In genomic region chr10:83871486-83872081, GRCh38 we compare ENCODE assay signal across 8 cellular contexts.
DNase-seq lines count a peak whose midpoint lies in the region; ATAC-seq, FAIRE-seq and TF ChIP-seq lines count a peak whose summit lies in the region.

No MANE protein-coding gene starts in this region.

- 11 to 56% methylated on average over 3 to 14 of the region's 14 CpGs for WGBS in transverse colon (ENCODE audit: low coverage in 1 of 2), 2 donors

- no peak overlapping the region for H3K4me3 ChIP-seq in PC-3 (ENCODE audit: low read length)
- no peak overlapping the region for H3K4me3 ChIP-seq in fibroblast of villous mesenchyme (ENCODE audit: low read depth, low read length)
- no peak overlapping the region for H3K4me3 ChIP-seq in transverse colon

- no peak overlapping the region for H3K4me2 ChIP-seq in PC-3 (ENCODE audit: low read length)

- H3K27ac ChIP-seq in PC-3 (ENCODE audit: low read length) (no peak overlapping the region), transverse colon (no peak overlapping the region)

- no peak overlapping the region for H3K9ac ChIP-seq in PC-3 (ENCODE audit: low read length)

- in situ Hi-C loops in transverse colon (cut with MboI; ENCODE audit: low pct_ligation_motif_present in 1 of 4, low pct_unique_long_range_greater_than_20kb in 1 of 4, low sequenced_read_pairs in 3 of 4): loop anchor here in 1 of 4 donors (25.0 kb wide), 1 partner anchor 1059 kb away; no protein-coding TSS in a partner anchor

- no peaks in the 10 kb centered on the region for H3K9me3 ChIP-seq in PC-3 (ENCODE audit: low read length)
- no peaks in the 10 kb centered on the region for H3K9me3 ChIP-seq in transverse colon

- H3F3A ChIP-seq in PC-3 (ENCODE audit: low read length, unreplicated experiment): no peaks in the 10 kb centered on the region

- DNase-seq in EH (ENCODE audit: low read depth) (peak; percentile 65), HTR-8/SVneo (ENCODE audit: insufficient read length, low spot score) (peak; percentile 54), PC-3 (peak; percentile 69), activated T-helper 1 cell treated with Interleukin-2 at 50 U/mL for 16 hours (ENCODE audit: low read depth) (peak; percentile 11), fibroblast of villous mesenchyme (ENCODE audit: low read depth) (peak; percentile 44), occipital lobe (lab: John Stamatoyannopoulos, UW) (peak; percentile 55), transverse colon (peak; percentile 66)

- H4K20me1 ChIP-seq in PC-3 (ENCODE audit: low read length): no peaks in the 10 kb centered on the region

- TF ChIP-seq POLR2A in transverse colon (IDR thresholded peaks at IDR 0.05): no peak

- CTCF ChIA-PET in PC-3 (lab: Charles Lee): no interaction called here

- TF ChIP-seq CTCF in PC-3 (conservative IDR thresholded peaks at IDR 0.05; ENCODE audit: low read depth, low read length): peak; percentile 84
- peak; percentile 88 for TF ChIP-seq CTCF in fibroblast of villous mesenchyme (IDR thresholded peaks at IDR 0.05; ENCODE audit: insufficient read depth, low read depth, low read length)
- peak; percentile 73 to 88 (median 87) for TF ChIP-seq CTCF in transverse colon (IDR thresholded peaks at IDR 0.05)

- TF ChIP-seq EP300 in transverse colon (IDR thresholded peaks at IDR 0.05; ENCODE audit: low read depth): no peak

- BruUV-seq in PC-3 (replicated peaks; lab: Mats Ljungman, UMichigan): no TSS peak

- H3K79me2 ChIP-seq in PC-3 (ENCODE audit: low read length): no peaks in the 10 kb centered on the region

- ATAC-seq in GM21529 (IDR thresholded peaks at IDR 0.05; ENCODE audit: unreplicated experiment): peak; percentile 96
- ATAC-seq in PC-3: peak; percentile 80

- no peaks in the 10 kb centered on the region for H3K9me2 ChIP-seq in PC-3 (replicated peaks; ENCODE audit: low read length)

- POLR2A ChIA-PET in PC-3 (lab: Charles Lee; ENCODE audit: unreplicated experiment): no interaction called here

- no peaks in the 10 kb centered on the region for H3K36me3 ChIP-seq in PC-3 (ENCODE audit: low read depth, low read length)
- H3K36me3 ChIP-seq in transverse colon: no peaks in the 10 kb centered on the region

- H2AFZ ChIP-seq in PC-3 (ENCODE audit: low read length): no peak overlapping the region

- H3K27me3 ChIP-seq in PC-3 (ENCODE audit: low read length) (no peaks in the 10 kb centered on the region), transverse colon (no peaks in the 10 kb centered on the region)

- FAIRE-seq in HTR-8/SVneo (lab: Jason Lieb, UNC): no peak

- intact Hi-C loops in PC-3 (cut with micrococcal nuclease) (no loop called here), transverse colon (cut with DNase I; ENCODE audit: low total_unique reads) (no loop called here)

- H3K4me1 ChIP-seq in PC-3 (ENCODE audit: insufficient read depth, low read length) (no peaks in the 10 kb centered on the region), transverse colon (no peaks in the 10 kb centered on the region)

Comparison
In these comparisons a context has a peak if more than half of its experiments do, and no peak if none do; other contexts are left out.
1. DNase-seq: peak in every context shown above with its lines; median percentile 69 in PC-3; 66 in transverse colon; 65 in EH; 55 in occipital lobe; 54 in HTR-8/SVneo; 44 in fibroblast of villous mesenchyme; 11 in activated T-helper 1 cell treated with Interleukin-2 at 50 U/mL for 16 hours.